Comparison of ENCODE assay signal across 1 cellular context in genomic region chr19:39679791-39680168, GRCh38.
TF ChIP-seq lines count a peak whose summit lies in the region.

No MANE protein-coding gene starts in this region.

TF ChIP-seq in A549, 52 proteins besides CTCF, POLR2A, EP300 and RAD21 (continued from another document):
- TF ChIP-seq ATOH8 (CRISPR knock-in tag; IDR thresholded peaks at IDR 0.05; ENCODE audit: low read depth): no peak
